ENCODE assay signal across 23 cellular contexts in genomic region chr3:46464326-46465195, GRCh38. TPM values are rescaled to one million over a fixed set of nuclear protein-coding genes. Genes with fewer than 3 reads are reported as not detected.
DNase-seq lines count a peak whose midpoint lies in the region; ATAC-seq, FAIRE-seq and TF ChIP-seq lines count a peak whose summit lies in the region.
"Had no signal": no experiment of that assay in that cellular context is flagged by ENCODE, and none has a peak within 500 bp of the region (broad histone marks: within the 10 kb centered on the region; RNA-seq: fewer than 3 reads in every experiment).

LTF (minus strand) TSS chr3:46464905; CDS start chr3:46464867, 38 bp downstream.

- intact Hi-C loops in heart left ventricle (cut with DNase I): no loop called here
- intact Hi-C loops in left cardiac atrium (cut with DNase I): no loop called here

- H3K4me1 Mint-ChIP-seq in activated CD8-positive, alpha-beta T cell treated with anti-CD3 and anti-CD28 coated beads, Interleukin-2, amount 10 ng/mL, durations not matched to agents 7 days and 5 days (ENCODE audit: low read depth): peaks cover 13% of the 10 kb centered on the region
- H3K4me1 Mint-ChIP-seq: central memory CD8-positive, alpha-beta T cell had no signal

- no peak for TF ChIP-seq POLR2A in heart left ventricle (IDR thresholded peaks at IDR 0.05)

- CTCF ChIA-PET in activated CD8-positive, alpha-beta T cell treated with anti-CD3 and anti-CD28 coated beads, Interleukin-2, amount 10 ng/mL, durations not matched to agents 7 days and 5 days (lab: Charles Lee): interaction anchor here (1.4 to 3.1 kb wide), 2 partner anchors 24 kb away, joined by 7 to 16 read pairs; no protein-coding TSS in a partner anchor

- H3K9me3 ChIP-seq in heart left ventricle (peaks cover 0 to 6% (median 0%) of the 10 kb centered on the region in 12 donors), iPS-15b (ENCODE audit: control insufficient read depth, insufficient read depth, low read length) (no peaks in the 10 kb centered on the region), neutrophil (no peaks in the 10 kb centered on the region)
- H3K9me3 ChIP-seq: A549, SK-N-SH, suprapubic skin had no signal

- H3K9me3 Mint-ChIP-seq in activated CD8-positive, alpha-beta T cell treated with anti-CD3 and anti-CD28 coated beads, Interleukin-2, amount 10 ng/mL, durations not matched to agents 7 days and 5 days (ENCODE audit: insufficient read depth): no peaks in the 10 kb centered on the region
- H3K9me3 Mint-ChIP-seq: central memory CD8-positive, alpha-beta T cell; effector memory CD8-positive, alpha-beta T cell had no signal

- H3K4me1 ChIP-seq in heart left ventricle (peaks cover 0 to 47% (median 23%) of the 10 kb centered on the region in 12 donors), iPS-15b (ENCODE audit: control insufficient read depth, insufficient read depth, low read length) (peaks cover 3% of the 10 kb centered on the region), neutrophil (ENCODE audit: control insufficient read depth in 1 of 2, insufficient read depth in 1 of 2, low read depth in 1 of 2, low read length in 1 of 2) (peaks cover 100% of the 10 kb centered on the region in 2 experiments)
- H3K4me1 ChIP-seq: A549 had no signal

- H3K4me3 ChIP-seq in heart left ventricle: peak within 1 kb of the TSS in 7 of 12 donors; percentile 22 to 50 (median 45)
- H3K4me3 ChIP-seq in iPS-15b (ENCODE audit: low read depth, low read length): peak within 1 kb of the TSS; percentile 55
- H3K4me3 ChIP-seq in neutrophil (ENCODE audit: low read depth in 1 of 2, low read length in 1 of 2): peak within 1 kb of the TSS; percentile 43 to 55
- H3K4me3 ChIP-seq: A549, smooth muscle cell, suprapubic skin had no signal

- TF ChIP-seq CTCF in heart left ventricle (IDR thresholded peaks at IDR 0.05) (no peak), neutrophil (IDR thresholded peaks at IDR 0.05) (no peak)

- 31 to 40% (median 36%) methylated on average over 20 to 44 of the region's 44 CpGs for WGBS in heart left ventricle, 4 donors

- H3K27ac ChIP-seq in heart left ventricle (peak within 1 kb of the TSS in 9 of 12 donors; percentile 19 to 80 (median 74)), neutrophil (peak within 1 kb of the TSS; percentile 88)
- H3K27ac ChIP-seq: A549, suprapubic skin had no signal

- no peak within 1 kb of the TSS for H3K9ac ChIP-seq in iPS-15b (ENCODE audit: low read depth, low read length)
- H3K9ac ChIP-seq: SK-N-SH had no signal

- peaks cover 0 to 28% (median 0%) of the 10 kb centered on the region in 9 donors for H3K27me3 ChIP-seq in heart left ventricle
- H3K27me3 ChIP-seq in iPS-15b (ENCODE audit: control insufficient read depth, insufficient read depth, low read length): peaks cover 33% of the 10 kb centered on the region
- H3K27me3 ChIP-seq in neutrophil: no peaks in the 10 kb centered on the region

- no peaks in the 10 kb centered on the region for H3K36me3 Mint-ChIP-seq in activated CD8-positive, alpha-beta T cell treated with anti-CD3 and anti-CD28 coated beads, Interleukin-2, amount 10 ng/mL, durations not matched to agents 7 days and 5 days (ENCODE audit: low read depth)
- H3K36me3 Mint-ChIP-seq: CD14-positive monocyte had no signal

- no peak for FAIRE-seq in RCC 7860 (lab: Jason Lieb, UNC)
- FAIRE-seq: A549, GM12892 had no signal

- H3K27ac Mint-ChIP-seq in activated CD8-positive, alpha-beta T cell treated with anti-CD3 and anti-CD28 coated beads, Interleukin-2, amount 10 ng/mL, durations not matched to agents 7 days and 5 days: no peak within 1 kb of the TSS
- H3K27ac Mint-ChIP-seq: effector memory CD8-positive, alpha-beta T cell had no signal

- POLR2A ChIA-PET in activated CD8-positive, alpha-beta T cell treated with anti-CD3 and anti-CD28 coated beads, Interleukin-2, amount 10 ng/mL, durations not matched to agents 7 days and 5 days (lab: Charles Lee): interaction anchor here (0.6 kb wide), 1 partner anchor 714 kb away, joined by 6 read pairs; no protein-coding TSS in a partner anchor

- no peaks in the 10 kb centered on the region for H3K36me3 ChIP-seq in heart left ventricle
- no peaks in the 10 kb centered on the region for H3K36me3 ChIP-seq in iPS-15b (ENCODE audit: control insufficient read depth, insufficient read depth, low read length)
- H3K36me3 ChIP-seq in neutrophil: no peaks in the 10 kb centered on the region
- H3K36me3 ChIP-seq: suprapubic skin had no signal

- DNase-seq in heart left ventricle (peak in 1 of 5 donors; percentile 20), left cardiac atrium (no peak), RCC 7860 (ENCODE audit: low spot score) (no peak), NCI-H526 (lab: John Stamatoyannopoulos, UW) (no peak)
- no peak for DNase-seq in activated CD8-positive, alpha-beta T cell treated with anti-CD3 and anti-CD28 coated beads, Interleukin-2, amount 10 ng/mL, durations not matched to agents 7 days and 5 days
- no peak for DNase-seq in activated CD4-positive, alpha-beta T cell treated with anti-CD3 and anti-CD28 coated beads for 4 hours
- DNase-seq: activated CD4-positive, alpha-beta T cell treated with anti-CD3 and anti-CD28 coated beads for 1 hour; DMS153; effector memory CD8-positive, alpha-beta T cell; kidney glomerular epithelial cell; NCI-H1436; SK-N-SH; stimulated activated CD4-positive, alpha-beta T cell treated with anti-CD3 and anti-CD28 coated beads, Interleukin-4, amount 100 ng/mL, for 4 hours; T1000 had no signal

- peaks cover 64% of the 10 kb centered on the region for H3K27me3 Mint-ChIP-seq in activated CD8-positive, alpha-beta T cell treated with anti-CD3 and anti-CD28 coated beads, Interleukin-2, amount 10 ng/mL, durations not matched to agents 7 days and 5 days (ENCODE audit: low read depth)

- ATAC-seq in heart left ventricle: no peak
- ATAC-seq in left cardiac atrium: no peak
- ATAC-seq in activated CD8-positive, alpha-beta T cell treated with anti-CD3 and anti-CD28 coated beads, Interleukin-2, amount 10 ng/mL, durations not matched to agents 7 days and 5 days: no peak
- ATAC-seq: A549; effector memory CD8-positive, alpha-beta T cell; Panc1 had no signal

- H3K4me3 Mint-ChIP-seq in activated CD8-positive, alpha-beta T cell treated with anti-CD3 and anti-CD28 coated beads, Interleukin-2, amount 10 ng/mL, durations not matched to agents 7 days and 5 days: no peak within 1 kb of the TSS
- H3K4me3 Mint-ChIP-seq: central memory CD8-positive, alpha-beta T cell; effector memory CD8-positive, alpha-beta T cell had no signal

RNA-seq across cellular contexts. Expression of gene LTF, which starts in this region (rescaled TPM):
- 10 to 100 TPM in 1 of 9 donors, 1 to 10 TPM in 8; 2.5 to 10.6 (median 3.1) TPM for total RNA-seq in heart left ventricle
- polyA plus RNA-seq in heart left ventricle: 1 to 10 TPM; 1.6 to 3.0 TPM
- total RNA-seq in left cardiac atrium: 1 to 10 TPM; 2.9 to 3.1 TPM
- not detected for total RNA-seq in activated CD8-positive, alpha-beta T cell treated with anti-CD3 and anti-CD28 coated beads, Interleukin-2, amount 10 ng/mL, durations not matched to agents 7 days and 5 days
- total RNA-seq: smooth muscle cell had no signal
- polyA plus RNA-seq: A549, CD14-positive monocyte, SK-N-SH, smooth muscle cell had no signal
